In the genomic region with DNA sequence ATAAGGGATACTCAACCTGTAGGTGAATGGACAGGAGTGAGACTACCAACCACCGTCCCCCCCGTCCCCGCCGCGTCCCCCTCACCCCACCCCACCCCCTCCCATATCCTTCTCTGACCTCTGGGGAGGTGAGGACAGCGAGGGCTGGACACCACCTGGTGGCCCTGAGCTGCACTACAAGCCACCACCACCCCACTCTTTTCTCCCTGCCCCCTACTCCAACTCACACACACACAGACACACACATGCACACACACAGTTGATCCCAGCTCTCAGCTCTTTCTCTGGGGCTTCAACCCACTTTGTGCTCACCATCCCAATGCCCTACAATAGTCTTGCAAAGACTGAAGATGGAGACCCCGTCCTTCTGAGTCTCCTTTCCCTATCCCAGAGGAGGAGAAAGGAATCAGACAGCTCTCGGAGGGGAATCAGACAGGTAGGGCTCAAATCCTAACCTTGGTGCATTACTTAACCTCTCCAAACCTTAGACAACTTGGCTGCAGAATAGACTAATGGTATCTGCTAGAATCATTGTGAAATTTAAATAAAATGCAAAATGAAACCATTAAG, we compare ENCODE assay signal across 8 cellular contexts.
DNase-seq lines count a peak whose midpoint lies in the region; ATAC-seq, FAIRE-seq and TF ChIP-seq lines count a peak whose summit lies in the region.

No MANE protein-coding gene starts in this region.

- no peak overlapping the region for H3K9ac ChIP-seq in adipocyte (ENCODE audit: low read length)

- ATAC-seq in thoracic aorta (ENCODE audit: insufficient number of reproducible peaks, low FRiP score, low read depth) (no peak), HG02678 (IDR thresholded peaks at IDR 0.05; ENCODE audit: unreplicated experiment) (no peak)

- H3K27me3 ChIP-seq in adipocyte (replicated peaks; ENCODE audit: control insufficient read depth, insufficient read depth, low read length): peaks cover 23% of the 10 kb centered on the region
- no peaks in the 10 kb centered on the region for H3K27me3 ChIP-seq in thoracic aorta (replicated peaks; ENCODE audit: insufficient read depth)

- TF ChIP-seq POLR2A in H54 (IDR thresholded peaks at IDR 0.05; ENCODE audit: low read depth, low read length): no peak

- peak; percentile 56 for TF ChIP-seq CTCF in thoracic aorta (IDR thresholded peaks at IDR 0.05)

- no peaks in the 10 kb centered on the region for H3K36me3 ChIP-seq in adipocyte (ENCODE audit: control insufficient read depth, insufficient read depth, low read length, severe bottlenecking)
- no peaks in the 10 kb centered on the region for H3K36me3 ChIP-seq in thoracic aorta

- H3K4me3 ChIP-seq in adipocyte (ENCODE audit: low read length) (no peak overlapping the region), thoracic aorta (no peak overlapping the region)

- no peak overlapping the region for H3K27ac ChIP-seq in thoracic aorta

- H3K9me3 ChIP-seq in adipocyte (ENCODE audit: control insufficient read depth, low read length): no peaks in the 10 kb centered on the region
- H3K9me3 ChIP-seq in thoracic aorta: no peaks in the 10 kb centered on the region

- DNase-seq in activated CD8-positive, alpha-beta memory T cell treated with anti-CD3 and anti-CD28 coated beads for 24 hours: peak; percentile 66
- no peak for DNase-seq in activated CD8-positive, alpha-beta memory T cell treated with anti-CD3 and anti-CD28 coated beads, Interleukin-2, amount 50 U/mL, for 4 hours
- peak; percentile 4 for DNase-seq in NCI-H1105 treated with DMSO at 0.1 percent for 48 hours (lab: John Stamatoyannopoulos, UW)
- DNase-seq in adipocyte (ENCODE audit: low read depth): peak; percentile 53
- peak; percentile 88 for DNase-seq in iPS-NIHi7 (ENCODE audit: extremely low spot score)
- DNase-seq in thoracic aorta (ENCODE audit: low spot score): no peak
- no peak for DNase-seq in H54 (ENCODE audit: insufficient read length, low spot score)

- FAIRE-seq in H54 (lab: Jason Lieb, UNC): no peak

- no peaks in the 10 kb centered on the region for H3K4me1 ChIP-seq in adipocyte (ENCODE audit: control insufficient read depth, insufficient read depth, low read length)
- H3K4me1 ChIP-seq in thoracic aorta (ENCODE audit: control insufficient read depth in 1 of 2, low read depth in 2 of 2): no peaks in the 10 kb centered on the region

Comparison
In these comparisons a context has a peak if more than half of its experiments do, and no peak if none do; other contexts are left out.
1. DNase-seq: peak in activated CD8-positive, alpha-beta memory T cell treated with anti-CD3 and anti-CD28 coated beads for 24 hours (single experiment), NCI-H1105 treated with DMSO at 0.1 percent for 48 hours (single experiment), adipocyte (single experiment) and iPS-NIHi7 (single experiment); none in activated CD8-positive, alpha-beta memory T cell treated with anti-CD3 and anti-CD28 coated beads, Interleukin-2, amount 50 U/mL, for 4 hours (single experiment), thoracic aorta (single experiment) and H54 (single experiment).